In genomic region chr9:134341306-134341705, GRCh38 we compare ENCODE assay signal across 10 cellular contexts. TPM values are rescaled to one million over a fixed set of nuclear protein-coding genes. Genes with fewer than 3 reads are reported as not detected.
DNase-seq lines count a peak whose midpoint lies in the region; ATAC-seq, FAIRE-seq and TF ChIP-seq lines count a peak whose summit lies in the region.
"Had no signal": no experiment of that assay in that cellular context is flagged by ENCODE, and none has a peak within 500 bp of the region (broad histone marks: within the 10 kb centered on the region; RNA-seq: fewer than 3 reads in every experiment).

No MANE protein-coding gene starts in this region.

- H3K27ac ChIP-seq in colonic mucosa: peak overlapping the region; percentile 88
- H3K27ac ChIP-seq in lung (ENCODE audit: low read depth in 1 of 2, low read length in 1 of 2): peak overlapping the region; percentile 58 to 89
- peak overlapping the region; percentile 22 for H3K27ac ChIP-seq in temporal lobe (ENCODE audit: low read depth, low read length)

- no peaks in the 10 kb centered on the region for H3K9me3 ChIP-seq in colonic mucosa
- H3K9me3 ChIP-seq in lung (ENCODE audit: control insufficient read depth in 2 of 2, insufficient read depth in 1 of 2, low read length in 1 of 2): no peaks in the 10 kb centered on the region
- no peaks in the 10 kb centered on the region for H3K9me3 ChIP-seq in BE2C

- intact Hi-C loops in colonic mucosa (cut with DNase I): no loop called here

- no peak for TF ChIP-seq POLR2A in NB4 (IDR thresholded peaks at IDR 0.05; ENCODE audit: extremely low read depth, insufficient read length)

- H3K27me3 ChIP-seq in colonic mucosa (no peaks in the 10 kb centered on the region), lung (ENCODE audit: control insufficient read depth, insufficient read depth) (no peaks in the 10 kb centered on the region), BE2C (no peaks in the 10 kb centered on the region)

- DNase-seq in NB4 (ENCODE audit: low read depth): peak; percentile 64
- DNase-seq in colonic mucosa: peak; percentile 88
- peak; percentile 68 for DNase-seq in lung (ENCODE audit: low spot score)
- no peak for DNase-seq in stimulated activated naive CD4-positive, alpha-beta T cell treated with Interleukin-2 at 50 U/mL for 16 hours (lab: John Stamatoyannopoulos, UW)
- DNase-seq in NCI-H187 (lab: John Stamatoyannopoulos, UW): no peak
- DNase-seq in urothelium cell line (ENCODE audit: low spot score): no peak
- no peak for DNase-seq in BE2C
- DNase-seq: activated gamma-delta T cell treated with Interleukin-2 at 50 U/mL for 16 hours, NCI-H187 treated with DMSO at 0.1 percent for 48 hours had no signal

- ATAC-seq in lung (ENCODE audit: insufficient read depth, low FRiP score): peak; percentile 58

- H3K36me3 ChIP-seq in colonic mucosa (no peaks in the 10 kb centered on the region), lung (ENCODE audit: control insufficient read depth in 2 of 2, insufficient read depth in 2 of 2, low read length in 2 of 2) (no peaks in the 10 kb centered on the region), BE2C (no peaks in the 10 kb centered on the region)

- WGBS in lung, 2 donors: 17 to 18% methylated on average over 9 of the region's 9 CpGs

- no peak for FAIRE-seq in urothelium cell line (lab: Jason Lieb, UNC)

- H3K4me1 ChIP-seq in colonic mucosa (peaks cover 38% of the 10 kb centered on the region), lung (ENCODE audit: control insufficient read depth in 2 of 2, insufficient read depth in 2 of 2, low read length in 2 of 2) (peaks cover 13 to 84% of the 10 kb centered on the region in 2 donors), BE2C (peaks cover 13% of the 10 kb centered on the region)

- H3K9ac ChIP-seq in colonic mucosa (ENCODE audit: low read depth in 2 of 2, low read length in 2 of 2): peak overlapping the region in 1 of 2 donors; percentile 82

- no peak for TF ChIP-seq CTCF in NB4 (IDR thresholded peaks at IDR 0.05; ENCODE audit: low read depth, low read length)
- no peak for TF ChIP-seq CTCF in colonic mucosa (IDR thresholded peaks at IDR 0.05)
- TF ChIP-seq CTCF in lung (IDR thresholded peaks at IDR 0.05; ENCODE audit: control extremely low read depth, extremely low read depth): no peak
- no peak for TF ChIP-seq CTCF in BE2C (IDR thresholded peaks at IDR 0.05; ENCODE audit: low read depth, low read length)

- H3K4me3 ChIP-seq in NB4 (ENCODE audit: low read depth, low read length) (no peak overlapping the region), colonic mucosa (no peak overlapping the region), lung (no peak overlapping the region), BE2C (ENCODE audit: low read depth, low read length) (no peak overlapping the region)

RNA-seq across cellular contexts. Expression of gene RXRA, which starts 15.1 kb away (rescaled TPM):
- total RNA-seq in colonic mucosa (10 to 100 TPM; 68.2 to 72.0 TPM), lung (10 to 100 TPM; 24.2 to 85.2 TPM), temporal lobe (5.4 TPM)
- 10 to 100 TPM; 45.5 to 58.9 TPM for polyA plus RNA-seq in lung
- polyA plus RNA-seq in BE2C (2012; ENCODE audit: insufficient read depth, insufficient read length, low read depth): 47.3 TPM

Comparison
In these comparisons a context has a peak if more than half of its experiments do, and no peak if none do; other contexts are left out.
1. DNase-seq: peak in NB4 (single experiment), colonic mucosa (single experiment) and lung (single experiment); none in stimulated activated naive CD4-positive, alpha-beta T cell treated with Interleukin-2 at 50 U/mL for 16 hours (single experiment), NCI-H187 (0 of 2), urothelium cell line (single experiment) and BE2C (single experiment).
2. H3K27ac ChIP-seq: peak in every context shown above with its lines; median percentile 88 in colonic mucosa; 74 in lung; 22 in temporal lobe.